In genomic region chr2:222778400-222778799, GRCh38 we compare ENCODE assay signal across 28 cellular contexts.
"Had no signal": no experiment of that assay in that cellular context is flagged by ENCODE, and none has a peak within 500 bp of the region (broad histone marks: within the 10 kb centered on the region; RNA-seq: fewer than 3 reads in every experiment).

No MANE protein-coding gene starts in this region.

- DNase-seq: naive thymus-derived CD4-positive, alpha-beta T cell; natural killer cell; nucleus accumbens; pancreas; posterior cingulate gyrus; psoas muscle; right cardiac atrium; spleen; stimulated activated CD4-positive, alpha-beta T cell treated with anti-CD3 and anti-CD28 coated beads, Interleukin-12 subunit alpha, Interleukin-12 subunit beta, amount 100 ng/mL, for 4 hours; stimulated activated CD4-positive, alpha-beta T cell treated with anti-CD3 and anti-CD28 coated beads, Interleukin-1b, Interleukin-23, amount 100 ng/mL, for 48 hours; stimulated activated CD4-positive, alpha-beta T cell treated with anti-CD3 and anti-CD28 coated beads, Interleukin-4, amount 100 ng/mL, for 1 hour; stimulated activated CD4-positive, alpha-beta T cell treated with anti-CD3 and anti-CD28 coated beads, Interleukin-4, amount 100 ng/mL, for 4 hours; stimulated activated CD8-positive, alpha-beta memory T cell treated with anti-CD3 and anti-CD28 coated beads, Interleukin-4, amount 100 ng/mL, for 48 hours; stimulated activated naive CD4-positive, alpha-beta T cell; stimulated activated naive CD8-positive, alpha-beta T cell treated with anti-CD3 and anti-CD28 coated beads, Interleukin-15, amount 100 ng/mL, for 72 hours; stimulated activated naive CD8-positive, alpha-beta T cell treated with anti-CD3 and anti-CD28 coated beads, Interleukin-15, Interleukin-2, amounts not matched to agents 100 U/mL and 50 U/mL, for 24 hours; substantia nigra; testis; tibial artery; transverse colon; upper lobe of right lung; uterus had no signal

- H3K27ac ChIP-seq: neutrophil, psoas muscle, skin epidermis, spleen, suprapubic skin, testis, tibial artery, transverse colon, upper lobe of right lung, uterus had no signal

- H3K4me2 ChIP-seq: smooth muscle cell had no signal

- H3K4me3 ChIP-seq: pancreas, psoas muscle, skin epidermis, smooth muscle cell, spleen, suprapubic skin, testis, tibial artery, transverse colon, upper lobe of right lung, uterus had no signal

- H3K27me3 ChIP-seq: neutrophil, pancreas, spleen, suprapubic skin, testis, tibial artery, transverse colon, upper lobe of right lung, uterus had no signal

- H3K4me1 ChIP-seq: psoas muscle, spleen, suprapubic skin, tibial artery, transverse colon, upper lobe of right lung, uterus had no signal

- ATAC-seq: naive thymus-derived CD4-positive, alpha-beta T cell; natural killer cell; pancreas; psoas muscle; right cardiac atrium; sciatic nerve; stimulated activated memory B cell treated with anti-CD40 and anti-IgM and Interleukin-4, amounts not matched to agents 10 μg/mL and 1 μg/mL and 100 μg/mL, for 72 hours; stimulated activated naive CD8-positive, alpha-beta T cell treated with anti-CD3 and anti-CD28 coated beads, Interleukin-15, amount 100 ng/mL, for 72 hours; stimulated activated naive CD8-positive, alpha-beta T cell treated with anti-CD3 and anti-CD28 coated beads, Interleukin-15, Interleukin-2, amounts not matched to agents 100 U/mL and 50 U/mL, for 24 hours; upper lobe of right lung had no signal

- H3K36me3 ChIP-seq: neutrophil, pancreas, spleen, suprapubic skin, tibial artery, transverse colon, upper lobe of right lung, uterus had no signal

- H3K9me3 ChIP-seq: neutrophil, pancreas, psoas muscle, spleen, suprapubic skin, testis, tibial artery, transverse colon, upper lobe of right lung, uterus had no signal

- FAIRE-seq: pancreas had no signal
